Comparison of ENCODE assay signal across 16 cellular contexts in genomic region chr16:3873482-3874173, GRCh38. TPM values are rescaled to one million over a fixed set of nuclear protein-coding genes. Genes with fewer than 3 reads are reported as not detected.
DNase-seq lines count a peak whose midpoint lies in the region; ATAC-seq and TF ChIP-seq lines count a peak whose summit lies in the region.
"Had no signal": no experiment of that assay in that cellular context is flagged by ENCODE, and none has a peak within 500 bp of the region (broad histone marks: within the 10 kb centered on the region; RNA-seq: fewer than 3 reads in every experiment).

No MANE protein-coding gene starts in this region.

- peak overlapping the region in 9 of 10 donors; percentile 26 to 91 (median 65) for H3K4me3 Mint-ChIP-seq in naive thymus-derived CD8-positive, alpha-beta T cell

- peak overlapping the region; percentile 15 for H3K4me2 ChIP-seq in Karpas-422 (ENCODE audit: low read depth, low read length, poor library complexity, severe bottlenecking)

- TF ChIP-seq POLR2A in esophagus muscularis mucosa (IDR thresholded peaks at IDR 0.05; ENCODE audit: low read depth), result no peak

- H3K4me1 ChIP-seq in BE2C (peaks cover 17% of the 10 kb centered on the region), Karpas-422 (ENCODE audit: low read length) (peaks cover 85% of the 10 kb centered on the region), esophagus muscularis mucosa (peaks cover 89 to 100% (median 99%) of the 10 kb centered on the region in 4 donors)

- H3K9me3 Mint-ChIP-seq in naive thymus-derived CD8-positive, alpha-beta T cell, result no peaks in the 10 kb centered on the region

- H3K27ac ChIP-seq in Karpas-422 (ENCODE audit: low read length) (no peak overlapping the region), esophagus muscularis mucosa (replicated peaks in 1 of 4) (peak overlapping the region in 3 of 4 donors; percentile 29 to 62 (median 54))

- POLR2A ChIA-PET in naive thymus-derived CD8-positive, alpha-beta T cell (lab: Charles Lee), result no interaction called here

- H3K36me3 Mint-ChIP-seq in naive thymus-derived CD8-positive, alpha-beta T cell, result peaks cover 0 to 24% (median 4%) of the 10 kb centered on the region in 3 donors

- peaks cover 100% of the 10 kb centered on the region for H3K79me2 ChIP-seq in Karpas-422 (ENCODE audit: low read length)

- no peaks in the 10 kb centered on the region for H3K27me3 Mint-ChIP-seq in naive thymus-derived CD8-positive, alpha-beta T cell

- H3K4me1 Mint-ChIP-seq in naive thymus-derived CD8-positive, alpha-beta T cell, result peaks cover 70 to 100% (median 100%) of the 10 kb centered on the region in 4 donors

- TF ChIP-seq CTCF in BE2C (IDR thresholded peaks at IDR 0.05; ENCODE audit: low read depth, low read length) (no peak), esophagus muscularis mucosa (IDR thresholded peaks at IDR 0.05) (no peak)

- H3K9me3 ChIP-seq in BE2C, result no peaks in the 10 kb centered on the region
- H3K9me3 ChIP-seq in Karpas-422 (ENCODE audit: low read length), result no peaks in the 10 kb centered on the region
- no peaks in the 10 kb centered on the region for H3K9me3 ChIP-seq in esophagus muscularis mucosa

- WGBS in esophagus muscularis mucosa, result 63% methylated on average over 13 of the region's 13 CpGs

- H4K20me1 ChIP-seq in Karpas-422 (ENCODE audit: insufficient read depth, low read depth, low read length), result peaks cover 76% of the 10 kb centered on the region

- H3K27ac Mint-ChIP-seq in naive thymus-derived CD8-positive, alpha-beta T cell, result peak overlapping the region in 9 of 10 donors; percentile 6 to 81 (median 76)

- peaks cover 12% of the 10 kb centered on the region for H3K36me3 ChIP-seq in BE2C
- peaks cover 9% of the 10 kb centered on the region; the same call in 1 of the 2 replicates for H3K36me3 ChIP-seq in Karpas-422 (ENCODE audit: insufficient read depth, low read length)
- no peaks in the 10 kb centered on the region for H3K36me3 ChIP-seq in esophagus muscularis mucosa

- H2AFZ ChIP-seq in Karpas-422 (ENCODE audit: low read length), result no peak overlapping the region

- no peak for TF ChIP-seq EP300 in esophagus muscularis mucosa (IDR thresholded peaks at IDR 0.05)

- intact Hi-C loops in esophagus muscularis mucosa (cut with DNase I), result loop anchor here (5.0 kb wide), 1 partner anchor 81 kb away; no protein-coding TSS in a partner anchor

- H3K9me2 ChIP-seq in Karpas-422 (replicated peaks; ENCODE audit: insufficient read depth, low read length), result no peaks in the 10 kb centered on the region

- H3K4me3 ChIP-seq in BE2C (ENCODE audit: low read depth, low read length) (no peak overlapping the region), Karpas-422 (ENCODE audit: low read length) (no peak overlapping the region), esophagus muscularis mucosa (no peak overlapping the region)

- 0 out of 2 replicates have a peak overlapping the region, but pooled peaks have one; percentile 1 for H3K9ac ChIP-seq in Karpas-422 (ENCODE audit: low read length)

- DNase-seq in BE2C (peak; percentile 30), Karpas-422 (no peak), esophagus muscularis mucosa (ENCODE audit: extremely low spot score) (no peak), T-helper 1 cell (no peak)
- no peak for DNase-seq in naive thymus-derived CD8-positive, alpha-beta T cell
- DNase-seq in central memory CD4-positive, alpha-beta T cell, result no peak
- DNase-seq: activated CD4-positive, CD25-positive, alpha-beta regulatory T cell treated with anti-CD3 and anti-CD28 coated beads, Interleukin-2, amount 50 U/mL, for 72 hours; effector memory CD4-positive, alpha-beta T cell; HCEC 1CT; hypothalamus; MV-4-11; NCI-H2171; stimulated activated CD4-positive, alpha-beta T cell treated with anti-CD3 and anti-CD28 coated beads, Interleukin-2, amount 100 ng/mL, for 48 hours; stimulated activated naive CD4-positive, alpha-beta T cell had no signal

- no peaks in the 10 kb centered on the region for H3K27me3 ChIP-seq in BE2C
- H3K27me3 ChIP-seq in Karpas-422 (ENCODE audit: low read length), result no peaks in the 10 kb centered on the region
- H3K27me3 ChIP-seq in esophagus muscularis mucosa, result no peaks in the 10 kb centered on the region

- ATAC-seq in naive thymus-derived CD8-positive, alpha-beta T cell, result no peak
- ATAC-seq in HG02981 (IDR thresholded peaks at IDR 0.05; ENCODE audit: unreplicated experiment) (no peak), HG03469 (IDR thresholded peaks at IDR 0.05; ENCODE audit: unreplicated experiment) (no peak)

RNA-seq across cellular contexts. Expression of gene CREBBP, which starts 6.9 kb away (rescaled TPM):
- 51.9 TPM for polyA plus RNA-seq in BE2C (2012; ENCODE audit: insufficient read depth, insufficient read length, low read depth)
- total RNA-seq in Karpas-422 (2014; rRNA removed; shearing (Covaris generic); ENCODE audit: low replicate concordance), result 26.4 and 32.9 TPM in 2 replicates
- 100 to 1,000 TPM in 1 of 4 donors, 10 to 100 TPM in 3; 48.2 to 112 (median 74.9) TPM for total RNA-seq in esophagus muscularis mucosa
- total RNA-seq in naive thymus-derived CD8-positive, alpha-beta T cell, result 100 to 1,000 TPM; 153 to 167 TPM
- polyA plus RNA-seq in naive thymus-derived CD8-positive, alpha-beta T cell, result 10 to 100 TPM in 1 of 3 donors, 1 to 10 TPM in 2; 2.9 to 12.0 (median 6.4) TPM
